ENCODE assay signal across 9 cellular contexts in the genomic region with DNA sequence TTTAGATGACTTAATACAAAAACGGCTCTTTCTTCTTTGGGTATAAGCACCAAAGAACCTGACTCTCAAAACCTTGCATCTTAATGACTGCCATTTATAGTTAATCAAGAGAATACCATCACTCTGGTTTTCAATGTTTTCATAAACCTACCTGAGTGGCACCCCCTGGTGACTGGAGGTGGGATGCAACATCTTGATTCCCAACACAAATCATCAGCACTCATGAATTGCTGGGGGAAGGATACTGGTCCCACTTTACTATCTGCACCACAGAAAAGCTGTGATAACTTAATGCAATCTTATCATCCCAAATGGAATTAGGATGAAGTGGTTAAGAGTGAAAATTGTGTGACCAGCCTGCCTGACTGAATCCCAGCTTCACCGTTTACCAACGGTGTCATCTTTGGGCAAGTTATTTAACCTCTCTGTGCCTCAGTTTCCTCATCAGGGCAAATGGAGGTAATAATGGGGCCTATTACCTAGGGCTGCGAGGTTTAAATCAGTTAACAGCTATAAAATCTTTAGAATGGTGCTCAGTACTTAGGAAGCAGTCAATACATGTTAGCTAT.
DNase-seq lines count a peak whose midpoint lies in the region; ATAC-seq, FAIRE-seq and TF ChIP-seq lines count a peak whose summit lies in the region.
"Had no signal": no experiment of that assay in that cellular context is flagged by ENCODE, and none has a peak within 500 bp of the region (broad histone marks: within the 10 kb centered on the region; RNA-seq: fewer than 3 reads in every experiment).

No MANE protein-coding gene starts in this region.

- H3K4me3 ChIP-seq in heart left ventricle (no peak overlapping the region), PC-9 (no peak overlapping the region), bronchial epithelial cell (ENCODE audit: low read depth, low read length) (no peak overlapping the region)

- BruUV-seq in PC-9 (replicated peaks; lab: Mats Ljungman, UMichigan) = no TSS peak

- H3K79me2 ChIP-seq in PC-9 (ENCODE audit: low read depth) = no peaks in the 10 kb centered on the region

- H3K36me3 ChIP-seq in heart left ventricle (peaks cover 0 to 10% (median 0%) of the 10 kb centered on the region in 9 donors), PC-9 (ENCODE audit: low read depth) (no peaks in the 10 kb centered on the region), bronchial epithelial cell (ENCODE audit: control insufficient read depth, insufficient read depth, low read length) (no peaks in the 10 kb centered on the region)

- H3K27ac ChIP-seq in heart left ventricle = peak overlapping the region in 10 of 12 donors; percentile 58 to 77 (median 68)
- no peak overlapping the region for H3K27ac ChIP-seq in PC-9

- DNase-seq in heart left ventricle = no peak
- no peak for DNase-seq in Right ventricle myocardium superior
- DNase-seq in PC-9 = no peak
- DNase-seq in bronchial epithelial cell (ENCODE audit: low read depth) = peak; percentile 18
- peak in 5 of 10 donors; percentile 9 to 25 (median 14) for DNase-seq in naive thymus-derived CD8-positive, alpha-beta T cell
- DNase-seq in COLO829 (ENCODE audit: low spot score) = no peak

- no peak for ATAC-seq in heart left ventricle
- no peak for ATAC-seq in Right ventricle myocardium superior (ENCODE audit: poor library complexity)
- no peak for ATAC-seq in naive thymus-derived CD8-positive, alpha-beta T cell
- ATAC-seq in HG03039 (IDR thresholded peaks at IDR 0.05; ENCODE audit: unreplicated experiment) = no peak
- ATAC-seq in HG03457 (IDR thresholded peaks at IDR 0.05; ENCODE audit: unreplicated experiment) = no peak

- CTCF ChIA-PET in PC-9 (lab: Charles Lee) = interaction anchor here (0.6 kb wide), 1 partner anchor 1343 kb away, joined by 3 read pairs; no protein-coding TSS in a partner anchor

- peak in 8 of 12 donors; percentile 9 to 46 (median 27) for TF ChIP-seq CTCF in heart left ventricle (IDR thresholded peaks at IDR 0.05)
- peak; percentile 57 for TF ChIP-seq CTCF in PC-9 (conservative IDR thresholded peaks at IDR 0.05)
- peak; percentile 31 for TF ChIP-seq CTCF in bronchial epithelial cell (IDR thresholded peaks at IDR 0.05; ENCODE audit: insufficient read depth, low read length, severe bottlenecking)

- H3K4me1 Mint-ChIP-seq in naive thymus-derived CD8-positive, alpha-beta T cell = peaks cover 45 to 85% (median 75%) of the 10 kb centered on the region in 4 donors

- no peak overlapping the region for H2AFZ ChIP-seq in PC-9

- 65 to 78% (median 70%) methylated on average over 4 of the region's 4 CpGs for WGBS in heart left ventricle, 4 donors

- peaks cover 19 to 36% (median 23%) of the 10 kb centered on the region in 3 donors for H3K36me3 Mint-ChIP-seq in naive thymus-derived CD8-positive, alpha-beta T cell

- H3K9me2 ChIP-seq in PC-9 (ENCODE audit: insufficient read depth) = no peaks in the 10 kb centered on the region

- intact Hi-C loops in heart left ventricle (cut with DNase I) (loop anchor here in 2 of 10 donors (10.0 kb wide), 2 partner anchors 367 to 1447 kb away; partner anchors contain the start of gene KLF12 (in 2 of the 2)), Right ventricle myocardium superior (cut with DNase I) (no loop called here), PC-9 (cut with micrococcal nuclease; ENCODE audit: unreplicated experiment) (no loop called here)

- H3K27me3 ChIP-seq in heart left ventricle = no peaks in the 10 kb centered on the region
- H3K27me3 ChIP-seq in PC-9 (ENCODE audit: insufficient read depth, low read depth) = no peaks in the 10 kb centered on the region
- no peaks in the 10 kb centered on the region for H3K27me3 ChIP-seq in bronchial epithelial cell (ENCODE audit: control insufficient read depth, insufficient read depth, low read length)

- H3K9me3 Mint-ChIP-seq in naive thymus-derived CD8-positive, alpha-beta T cell = peaks cover 0 to 28% (median 3%) of the 10 kb centered on the region in 9 donors
- H3K9me3 Mint-ChIP-seq: dendritic cell treated with granulocyte-macrophage colony-stimulating factor and Interleukin-4, amounts not matched to agents 40 ng/mL and 50 ng/mL, for 4 days had no signal

- H3K4me2 ChIP-seq in PC-9 = no peak overlapping the region

- peak overlapping the region; percentile 92 to 100 (median 98) for H3K27ac Mint-ChIP-seq in naive thymus-derived CD8-positive, alpha-beta T cell
- H3K27ac Mint-ChIP-seq: dendritic cell treated with granulocyte-macrophage colony-stimulating factor and Interleukin-4, amounts not matched to agents 40 ng/mL and 50 ng/mL, for 4 days had no signal

- peaks cover 8 to 37% (median 32%) of the 10 kb centered on the region in 12 donors for H3K4me1 ChIP-seq in heart left ventricle
- H3K4me1 ChIP-seq in PC-9 (replicated peaks; ENCODE audit: insufficient read depth) = no peaks in the 10 kb centered on the region

- no peak for FAIRE-seq in bronchial epithelial cell (lab: Jason Lieb, UNC)

- H3K4me3 Mint-ChIP-seq in naive thymus-derived CD8-positive, alpha-beta T cell = peak overlapping the region in 9 of 10 donors; percentile 34 to 83 (median 57)
- H3K4me3 Mint-ChIP-seq: dendritic cell treated with granulocyte-macrophage colony-stimulating factor and Interleukin-4, amounts not matched to agents 40 ng/mL and 50 ng/mL, for 4 days had no signal

- no peaks in the 10 kb centered on the region for H3K9me3 ChIP-seq in heart left ventricle
- no peaks in the 10 kb centered on the region for H3K9me3 ChIP-seq in PC-9 (ENCODE audit: insufficient read depth, low read depth)

- POLR2A ChIA-PET in PC-9 (lab: Charles Lee; ENCODE audit: unreplicated experiment) = interaction anchor here (0.5 kb wide), 1 partner anchor 94 kb away, joined by 4 read pairs; no protein-coding TSS in a partner anchor
- POLR2A ChIA-PET in naive thymus-derived CD8-positive, alpha-beta T cell (lab: Charles Lee) = interaction anchor here (0.8 to 4.9 kb wide), 9 partner anchors 11 to 708 kb away, joined by 3 to 49 read pairs (median 5); partner anchors contain the start of gene KLF12

- no peaks in the 10 kb centered on the region for H4K20me1 ChIP-seq in PC-9 (ENCODE audit: insufficient read depth)

- H3K27me3 Mint-ChIP-seq in naive thymus-derived CD8-positive, alpha-beta T cell = no peaks in the 10 kb centered on the region
- H3K27me3 Mint-ChIP-seq: dendritic cell treated with granulocyte-macrophage colony-stimulating factor and Interleukin-4, amounts not matched to agents 40 ng/mL and 50 ng/mL, for 4 days had no signal

- no peaks in the 10 kb centered on the region for H3F3A ChIP-seq in PC-9 (ENCODE audit: insufficient read depth, low read depth)

- no peak for TF ChIP-seq POLR2A in heart left ventricle (IDR thresholded peaks at IDR 0.05)
